In genomic region chr3:197002701-197003454, GRCh38 we compare ENCODE assay signal across 8 cellular contexts. TPM values are rescaled to one million over a fixed set of nuclear protein-coding genes. Genes with fewer than 3 reads are reported as not detected.
DNase-seq lines count a peak whose midpoint lies in the region; ATAC-seq, FAIRE-seq and TF ChIP-seq lines count a peak whose summit lies in the region.

No MANE protein-coding gene starts in this region.

- peak; percentile 66 for ATAC-seq in GM19035 (IDR thresholded peaks at IDR 0.05; ENCODE audit: unreplicated experiment)
- ATAC-seq in HG03175 (IDR thresholded peaks at IDR 0.05; ENCODE audit: unreplicated experiment): peak; percentile 75

- POLR2A ChIA-PET in endothelial cell of umbilical vein (lab: Charles Lee): interaction anchor here (1.4 kb wide), 1 partner anchor 9 kb away, joined by 3 read pairs; no protein-coding TSS in a partner anchor

- H3K9ac ChIP-seq in BLaER1 (peak overlapping the region; percentile 71), endothelial cell of umbilical vein (replicated peaks; ENCODE audit: extremely low read depth, insufficient read depth, low read length) (peak overlapping the region; percentile 62)

- H3K79me2 ChIP-seq in endothelial cell of umbilical vein (ENCODE audit: control insufficient read depth, insufficient read depth, low read length): no peaks in the 10 kb centered on the region

- dilution Hi-C loops in endothelial cell of umbilical vein (cut with MboI; ENCODE audit: extremely low pct_ligation_motif_present, low sequenced_read_pairs): no loop called here

- DNase-seq in NCI-H526 treated with DMSO at 0.1 percent for 48 hours (lab: John Stamatoyannopoulos, UW) (peak; percentile 66), endothelial cell of umbilical vein (ENCODE audit: low read depth, low spot score) (peak; percentile 47), middle frontal gyrus (ENCODE audit: extremely low spot score, low spot score) (peak; percentile 36)
- DNase-seq in activated CD8-positive, alpha-beta memory T cell treated with anti-CD3 and anti-CD28 coated beads, Interleukin-2, amount 50 U/mL, for 1 hour (ENCODE audit: extremely low read depth): peak; percentile 34
- DNase-seq in stimulated activated CD8-positive, alpha-beta memory T cell treated with anti-CD3 and anti-CD28 coated beads, Interleukin-4, amount 100 ng/mL, for 1 hour (ENCODE audit: low read depth in 2 of 2, low spot score in 1 of 2): peak; percentile 38 to 57

- intact Hi-C loops in endothelial cell of umbilical vein (cut with micrococcal nuclease): loop anchor here (1.0 to 10.0 kb wide), 3 partner anchors 28 to 512 kb away; no protein-coding TSS in a partner anchor

- H3K27me3 ChIP-seq in BLaER1 (no peaks in the 10 kb centered on the region), endothelial cell of umbilical vein (ENCODE audit: control insufficient read depth in 2 of 2, insufficient read depth in 2 of 2, low read length in 2 of 2) (no peaks in the 10 kb centered on the region)

- H3K9me3 ChIP-seq in BLaER1 (no peaks in the 10 kb centered on the region), endothelial cell of umbilical vein (replicated peaks; ENCODE audit: control insufficient read depth, insufficient read depth, low read length) (no peaks in the 10 kb centered on the region)

- no TSS peak for BruUV-seq in endothelial cell of umbilical vein (replicated peaks; lab: Mats Ljungman, UMichigan)

- peak overlapping the region; percentile 93 for H2AFZ ChIP-seq in endothelial cell of umbilical vein (ENCODE audit: low read depth, low read length)

- peak; percentile 62 to 65 for TF ChIP-seq CTCF in endothelial cell of umbilical vein (IDR thresholded peaks at IDR 0.05; ENCODE audit: extremely low read depth in 1 of 2, insufficient read depth in 1 of 2, low read depth in 1 of 2, low read length in 2 of 2)

- H3K27ac ChIP-seq in BLaER1: peak overlapping the region; percentile 84
- no peak overlapping the region for H3K27ac ChIP-seq in endothelial cell of umbilical vein (ENCODE audit: insufficient read depth, low read depth, low read length)

- H3K4me1 ChIP-seq in BLaER1: peaks cover 53% of the 10 kb centered on the region
- H3K4me1 ChIP-seq in endothelial cell of umbilical vein (ENCODE audit: control insufficient read depth, extremely low read depth, insufficient read depth, low read length): peaks cover 2% of the 10 kb centered on the region

- peak overlapping the region; percentile 93 for H3K4me2 ChIP-seq in BLaER1
- H3K4me2 ChIP-seq in endothelial cell of umbilical vein (ENCODE audit: insufficient read depth, low read length): peak overlapping the region; percentile 42

- no peaks in the 10 kb centered on the region for H4K20me1 ChIP-seq in BLaER1
- H4K20me1 ChIP-seq in endothelial cell of umbilical vein (replicated peaks; ENCODE audit: control insufficient read depth, extremely low read depth, insufficient read depth, low read length): no peaks in the 10 kb centered on the region

- H3K4me3 ChIP-seq in BLaER1 (peak overlapping the region; percentile 65), endothelial cell of umbilical vein (replicated peaks in 1 of 3; ENCODE audit: insufficient read depth in 1 of 3, low read depth in 1 of 3, low read length in 3 of 3) (peak overlapping the region; percentile 17 to 61 (median 24))

- FAIRE-seq in endothelial cell of umbilical vein (lab: Jason Lieb, UNC): peak; percentile 24

- H3K36me3 ChIP-seq in BLaER1 (peaks cover 18% of the 10 kb centered on the region), endothelial cell of umbilical vein (ENCODE audit: control insufficient read depth in 2 of 2, extremely low read depth in 1 of 2, insufficient read depth in 2 of 2, low read length in 2 of 2) (no peaks in the 10 kb centered on the region)

- CTCF ChIA-PET in endothelial cell of umbilical vein (lab: Charles Lee): interaction anchor here (0.6 to 4.6 kb wide), 19 partner anchors 9 to 596 kb away, joined by 3 to 40 read pairs (median 4); partner anchors contain the start of gene MELTF

- H3K9me1 ChIP-seq in endothelial cell of umbilical vein (replicated peaks; ENCODE audit: control insufficient read depth, extremely low read depth, insufficient read depth, low read length): no peaks in the 10 kb centered on the region

- TF ChIP-seq POLR2A in endothelial cell of umbilical vein (IDR thresholded peaks at IDR 0.05; ENCODE audit: low read depth, low read length): peak; percentile 38

TF ChIP-seq in endothelial cell of umbilical vein, 7 proteins besides CTCF, POLR2A, EP300 and RAD21:
- TF ChIP-seq MAX (IDR thresholded peaks at IDR 0.05; ENCODE audit: insufficient read depth, insufficient read length) (no peak), MYC (IDR thresholded peaks at IDR 0.05; ENCODE audit: low read depth, low read length) (no peak), JUN (IDR thresholded peaks at IDR 0.05; ENCODE audit: borderline replicate concordance, insufficient read depth, insufficient read length, low read depth) (no peak), GATA2 (IDR thresholded peaks at IDR 0.05; ENCODE audit: insufficient read depth, insufficient read length, low read depth, low read length) (no peak), POLR2AphosphoS5 (IDR thresholded peaks at IDR 0.05; ENCODE audit: insufficient read depth, low read depth, low read length) (peak; percentile 18), FOS (IDR thresholded peaks at IDR 0.05; ENCODE audit: borderline replicate concordance, insufficient read depth, low read length) (no peak)

RNA-seq across cellular contexts. Expression of gene MELTF, which starts 26.7 kb away (rescaled TPM):
- 1.3 and 2.3 TPM in 2 replicates for total RNA-seq in endothelial cell of umbilical vein
- polyA plus RNA-seq in endothelial cell of umbilical vein: 0.59 and 1.2 TPM in 2 replicates
- 0.45 and 0.63 TPM in 2 replicates for polyA plus RNA-seq in endothelial cell of umbilical vein (2011; cell fraction: cytosol; rRNA removed)
- polyA plus RNA-seq in endothelial cell of umbilical vein (2011; cell fraction: nucleus; rRNA removed): 1.4 and 1.9 TPM in 2 replicates
- 0.47 and 1.3 TPM in 2 replicates for polyA plus RNA-seq in endothelial cell of umbilical vein (2012)
- 0.76 and 1.8 TPM in 2 replicates for polyA minus RNA-seq in endothelial cell of umbilical vein
- polyA minus RNA-seq in endothelial cell of umbilical vein (2011; cell fraction: cytosol; rRNA and poly(A)+ RNA removed): 1.7 TPM
- 1.9 and 2.0 TPM in 2 replicates for polyA minus RNA-seq in endothelial cell of umbilical vein (2011; cell fraction: nucleus; rRNA and poly(A)+ RNA removed)

RNA-seq across cellular contexts. Expression of gene PIGZ, which starts 34.2 kb away (rescaled TPM):
- 5.1 and 6.0 TPM in 2 replicates for total RNA-seq in endothelial cell of umbilical vein
- polyA plus RNA-seq in endothelial cell of umbilical vein: 6.5 and 7.0 TPM in 2 replicates
- polyA plus RNA-seq in endothelial cell of umbilical vein (2011; cell fraction: cytosol; rRNA removed): 3.4 and 3.9 TPM in 2 replicates
- polyA plus RNA-seq in endothelial cell of umbilical vein (2011; cell fraction: nucleus; rRNA removed): 8.8 and 9.2 TPM in 2 replicates
- 4.0 and 4.5 TPM in 2 replicates for polyA plus RNA-seq in endothelial cell of umbilical vein (2012)
- polyA minus RNA-seq in endothelial cell of umbilical vein: 3.0 and 3.8 TPM in 2 replicates
- polyA minus RNA-seq in endothelial cell of umbilical vein (2011; cell fraction: cytosol; rRNA and poly(A)+ RNA removed): 0.41 TPM
- polyA minus RNA-seq in endothelial cell of umbilical vein (2011; cell fraction: nucleus; rRNA and poly(A)+ RNA removed): 2.8 and 3.6 TPM in 2 replicates
